In the genomic region with DNA sequence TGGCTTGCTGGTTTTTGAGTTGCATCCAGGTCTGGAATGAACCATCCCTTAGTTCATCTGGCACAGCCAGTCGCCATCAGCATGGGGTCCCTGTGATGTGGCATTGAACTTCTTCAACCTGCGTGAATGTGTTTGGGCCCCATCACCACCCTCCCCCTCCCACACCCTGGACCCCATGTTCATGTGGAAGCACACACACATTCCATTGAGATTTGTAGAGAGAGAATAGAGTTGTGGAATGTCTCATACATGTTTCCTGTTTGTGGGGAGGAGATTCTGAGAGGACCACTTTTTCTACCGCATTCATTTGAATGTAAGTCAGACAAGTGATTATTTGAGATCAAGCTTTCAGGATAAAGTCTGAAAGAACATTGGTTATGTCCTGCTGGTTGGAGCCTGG, we compare ENCODE assay signal across 11 cellular contexts.
DNase-seq lines count a peak whose midpoint lies in the region; ATAC-seq and TF ChIP-seq lines count a peak whose summit lies in the region.
"Had no signal": no experiment of that assay in that cellular context is flagged by ENCODE, and none has a peak within 500 bp of the region (broad histone marks: within the 10 kb centered on the region; RNA-seq: fewer than 3 reads in every experiment).

No MANE protein-coding gene starts in this region.

- H3K4me1 ChIP-seq in right cardiac atrium (ENCODE audit: control insufficient read depth, insufficient read depth, low read length) (peaks cover 42% of the 10 kb centered on the region), SJCRH30 (no peaks in the 10 kb centered on the region)

- TF ChIP-seq CTCF in type B pancreatic cell (conservative IDR thresholded peaks at IDR 0.05) = no peak

- 65% methylated on average over 3 of the region's 3 CpGs for WGBS in right cardiac atrium

- H3K27me3 ChIP-seq in right cardiac atrium (ENCODE audit: control insufficient read depth, insufficient read depth) = no peaks in the 10 kb centered on the region
- H3K27me3 ChIP-seq in SJCRH30 = no peaks in the 10 kb centered on the region

- ATAC-seq in right cardiac atrium (no peak), left ventricle myocardium superior (no peak)
- no peak for ATAC-seq in activated naive CD8-positive, alpha-beta T cell treated with anti-CD3 and anti-CD28 coated beads, Interleukin-2, amount 10 ng/mL, durations not matched to agents 7 days and 5 days (ENCODE audit: low read depth)

- H3K4me3 Mint-ChIP-seq in activated naive CD8-positive, alpha-beta T cell treated with anti-CD3 and anti-CD28 coated beads, Interleukin-2, amount 10 ng/mL, durations not matched to agents 7 days and 5 days = peak overlapping the region; percentile 34
- H3K4me3 Mint-ChIP-seq in type B pancreatic cell = no peak overlapping the region

- H3K27ac Mint-ChIP-seq in activated naive CD8-positive, alpha-beta T cell treated with anti-CD3 and anti-CD28 coated beads, Interleukin-2, amount 10 ng/mL, durations not matched to agents 7 days and 5 days = peak overlapping the region; percentile 68
- peak overlapping the region; percentile 10 for H3K27ac Mint-ChIP-seq in type B pancreatic cell

- POLR2A ChIA-PET in activated naive CD8-positive, alpha-beta T cell treated with anti-CD3 and anti-CD28 coated beads, Interleukin-2, amount 10 ng/mL, durations not matched to agents 7 days and 5 days (lab: Charles Lee) = interaction anchor here (1.2 to 6.9 kb wide), 2 partner anchors 8 to 46 kb away, joined by 4 to 33 read pairs; no protein-coding TSS in a partner anchor

- intact Hi-C loops in right cardiac atrium (cut with DNase I) (no loop called here), left ventricle myocardium superior (cut with micrococcal nuclease) (no loop called here)

- H3K4me3 ChIP-seq in right cardiac atrium (ENCODE audit: low read length) = no peak overlapping the region
- no peak overlapping the region for H3K4me3 ChIP-seq in SJCRH30

- DNase-seq in right cardiac atrium (no peak), left ventricle myocardium superior (no peak), lung microvascular endothelial cell (ENCODE audit: low read depth in 2 of 2) (peak; percentile 30 to 75), type B pancreatic cell (ENCODE audit: extremely low spot score, unreplicated experiment) (no peak), SJCRH30 (no peak), hypothalamus (lab: John Stamatoyannopoulos, UW) (no peak), NCI-H1092 treated with DMSO at 0.1 percent for 48 hours (lab: John Stamatoyannopoulos, UW) (no peak)
- DNase-seq in activated naive CD8-positive, alpha-beta T cell treated with anti-CD3 and anti-CD28 coated beads, Interleukin-2, amount 10 ng/mL, durations not matched to agents 7 days and 5 days = no peak
- DNase-seq: effector CD8-positive, alpha-beta T cell; NCI-H446 treated with DMSO at 0.1 percent for 48 hours had no signal

- peak overlapping the region; percentile 36 for H3K27ac ChIP-seq in right cardiac atrium (ENCODE audit: low read length)
- H3K27ac ChIP-seq in SJCRH30 = no peak overlapping the region

- peaks cover 3% of the 10 kb centered on the region for H3K9me3 Mint-ChIP-seq in activated naive CD8-positive, alpha-beta T cell treated with anti-CD3 and anti-CD28 coated beads, Interleukin-2, amount 10 ng/mL, durations not matched to agents 7 days and 5 days
- H3K9me3 Mint-ChIP-seq in type B pancreatic cell = no peaks in the 10 kb centered on the region
- H3K9me3 Mint-ChIP-seq: CD14-positive monocyte had no signal

- peaks cover 17% of the 10 kb centered on the region for H3K36me3 Mint-ChIP-seq in activated naive CD8-positive, alpha-beta T cell treated with anti-CD3 and anti-CD28 coated beads, Interleukin-2, amount 10 ng/mL, durations not matched to agents 7 days and 5 days
- peaks cover 18% of the 10 kb centered on the region for H3K36me3 Mint-ChIP-seq in type B pancreatic cell

- no peaks in the 10 kb centered on the region for H3K27me3 Mint-ChIP-seq in activated naive CD8-positive, alpha-beta T cell treated with anti-CD3 and anti-CD28 coated beads, Interleukin-2, amount 10 ng/mL, durations not matched to agents 7 days and 5 days
- no peaks in the 10 kb centered on the region for H3K27me3 Mint-ChIP-seq in type B pancreatic cell

- H3K9me3 ChIP-seq in right cardiac atrium (ENCODE audit: control insufficient read depth, low read length) (no peaks in the 10 kb centered on the region), SJCRH30 (replicated peaks) (no peaks in the 10 kb centered on the region)

- H3K4me1 Mint-ChIP-seq in activated naive CD8-positive, alpha-beta T cell treated with anti-CD3 and anti-CD28 coated beads, Interleukin-2, amount 10 ng/mL, durations not matched to agents 7 days and 5 days = peaks cover 77% of the 10 kb centered on the region
- peaks cover 69% of the 10 kb centered on the region for H3K4me1 Mint-ChIP-seq in type B pancreatic cell (ENCODE audit: unreplicated experiment)

- H3K36me3 ChIP-seq in SJCRH30 = peaks cover 10% of the 10 kb centered on the region; the same call in 1 of the 2 replicates

Comparison
In these comparisons a context has a peak if more than half of its experiments do, and no peak if none do; other contexts are left out.
1. DNase-seq: peak in lung microvascular endothelial cell (2 of 2); none in right cardiac atrium (0 of 3), left ventricle myocardium superior (single experiment), activated naive CD8-positive, alpha-beta T cell treated with anti-CD3 and anti-CD28 coated beads, Interleukin-2, amount 10 ng/mL, durations not matched to agents 7 days and 5 days (single experiment), type B pancreatic cell (single experiment), SJCRH30 (0 of 2), hypothalamus (0 of 51) and NCI-H1092 treated with DMSO at 0.1 percent for 48 hours (single experiment).